ENCODE assay signal across 8 cellular contexts in genomic region chr18:55585586-55586521, GRCh38. TPM values are rescaled to one million over a fixed set of nuclear protein-coding genes. Genes with fewer than 3 reads are reported as not detected.
DNase-seq lines count a peak whose midpoint lies in the region; ATAC-seq and TF ChIP-seq lines count a peak whose summit lies in the region.

No MANE protein-coding gene starts in this region.

- H3K27ac Mint-ChIP-seq in IgD-negative memory B cell (peak overlapping the region in 2 of 3 donors; percentile 86 to 95), Calu3 (ENCODE audit: unreplicated experiment) (no peak overlapping the region)

- H3K36me3 ChIP-seq in muscle layer of colon (ENCODE audit: insufficient read depth, low read length): no peaks in the 10 kb centered on the region

- intact Hi-C loops in Calu3 (cut with micrococcal nuclease; ENCODE audit: unreplicated experiment): no loop called here

- H3K4me1 Mint-ChIP-seq in IgD-negative memory B cell: peaks cover 14 to 37% (median 22%) of the 10 kb centered on the region in 3 donors
- H3K4me1 Mint-ChIP-seq in Calu3 (ENCODE audit: low read depth, unreplicated experiment): no peaks in the 10 kb centered on the region

- ATAC-seq in HG02884 (IDR thresholded peaks at IDR 0.05; ENCODE audit: unreplicated experiment) (no peak), esophagus mucosa (no peak)

- CTCF ChIA-PET in Calu3 (lab: Charles Lee): no interaction called here

- H3K4me1 ChIP-seq in muscle layer of colon (ENCODE audit: insufficient read depth, low read length): peaks cover 31% of the 10 kb centered on the region

- H3K9ac ChIP-seq in muscle layer of colon (ENCODE audit: low read length): peak overlapping the region; percentile 75

- peaks cover 0 to 9% (median 3%) of the 10 kb centered on the region in 3 donors for H3K9me3 Mint-ChIP-seq in IgD-negative memory B cell
- H3K9me3 Mint-ChIP-seq in Calu3 (ENCODE audit: low read depth, unreplicated experiment): no peaks in the 10 kb centered on the region

- no peak for DNase-seq in AG09309 (ENCODE audit: low read depth)
- DNase-seq in cardiac fibroblast (ENCODE audit: low read depth in 2 of 2): peak; percentile 50 to 51
- no peak for DNase-seq in stimulated activated CD4-positive, alpha-beta T cell treated with anti-CD3 and anti-CD28 coated beads, Interleukin-4, amount 100 ng/mL, for 24 hours
- no peak for DNase-seq in Calu3

- TF ChIP-seq CTCF in AG09309 (IDR thresholded peaks at IDR 0.05; ENCODE audit: control insufficient read depth, insufficient read depth, low read depth, low read length, missing control alignments) (no peak), cardiac fibroblast (IDR thresholded peaks at IDR 0.05; ENCODE audit: low read depth, low read length) (no peak), Calu3 (IDR thresholded peaks at IDR 0.05; ENCODE audit: unreplicated experiment) (no peak)

- peak overlapping the region; percentile 71 for H3K27ac ChIP-seq in muscle layer of colon (ENCODE audit: low read depth, low read length)

- H3K27me3 ChIP-seq in muscle layer of colon (ENCODE audit: control insufficient read depth in 1 of 2, insufficient read depth in 2 of 2, low read length in 2 of 2): no peaks in the 10 kb centered on the region

- H3K36me3 Mint-ChIP-seq in IgD-negative memory B cell (no peaks in the 10 kb centered on the region), Calu3 (ENCODE audit: insufficient read depth, unreplicated experiment) (peaks cover 5% of the 10 kb centered on the region)

- H3K4me3 Mint-ChIP-seq in IgD-negative memory B cell (peak overlapping the region; percentile 50 to 95 (median 72)), Calu3 (ENCODE audit: low read depth, unreplicated experiment) (no peak overlapping the region)

- H3K4me3 ChIP-seq in AG09309 (ENCODE audit: control insufficient read depth, low read depth, low read length): peak overlapping the region; percentile 73
- H3K4me3 ChIP-seq in cardiac fibroblast (replicated peaks in 1 of 2; ENCODE audit: low read depth in 2 of 2, low read length in 2 of 2): peak overlapping the region; percentile 52 to 68
- H3K4me3 ChIP-seq in muscle layer of colon (ENCODE audit: low read depth in 1 of 2, low read length in 2 of 2): peak overlapping the region; percentile 7 to 70

- H3K27me3 Mint-ChIP-seq in IgD-negative memory B cell: peaks cover 33% of the 10 kb centered on the region
- no peaks in the 10 kb centered on the region for H3K27me3 Mint-ChIP-seq in Calu3 (ENCODE audit: unreplicated experiment)

- H3K9me3 ChIP-seq in muscle layer of colon (ENCODE audit: low read length): no peaks in the 10 kb centered on the region

- no TSS peak for BruUV-seq in Calu3 (replicated peaks; lab: Mats Ljungman, UMichigan)

RNA-seq across cellular contexts. Expression of gene TCF4, which starts 2.1 kb away (rescaled TPM):
- polyA plus RNA-seq in IgD-negative memory B cell: 256 TPM
- total RNA-seq in Calu3 (2022) (0.21 and 0.37 TPM in 2 replicates), esophagus mucosa (25.1 TPM)

Comparison
In these comparisons a context has a peak if more than half of its experiments do, and no peak if none do; other contexts are left out.
1. DNase-seq: peak in cardiac fibroblast (2 of 2); none in AG09309 (single experiment), stimulated activated CD4-positive, alpha-beta T cell treated with anti-CD3 and anti-CD28 coated beads, Interleukin-4, amount 100 ng/mL, for 24 hours (single experiment) and Calu3 (single experiment).
2. RNA of gene TCF4, which starts 2.1 kb away (total RNA-seq): 25.1 TPM in esophagus mucosa (single experiment); 0.21 to 0.37 TPM in Calu3; every median in the first group is over 10 times any median in the second.
3. Peak in every context shown above with its lines, with median percentiles within 50 percentile points of each other: H3K4me3 ChIP-seq.